Comparison of ENCODE assay signal across 8 cellular contexts in the genomic region with DNA sequence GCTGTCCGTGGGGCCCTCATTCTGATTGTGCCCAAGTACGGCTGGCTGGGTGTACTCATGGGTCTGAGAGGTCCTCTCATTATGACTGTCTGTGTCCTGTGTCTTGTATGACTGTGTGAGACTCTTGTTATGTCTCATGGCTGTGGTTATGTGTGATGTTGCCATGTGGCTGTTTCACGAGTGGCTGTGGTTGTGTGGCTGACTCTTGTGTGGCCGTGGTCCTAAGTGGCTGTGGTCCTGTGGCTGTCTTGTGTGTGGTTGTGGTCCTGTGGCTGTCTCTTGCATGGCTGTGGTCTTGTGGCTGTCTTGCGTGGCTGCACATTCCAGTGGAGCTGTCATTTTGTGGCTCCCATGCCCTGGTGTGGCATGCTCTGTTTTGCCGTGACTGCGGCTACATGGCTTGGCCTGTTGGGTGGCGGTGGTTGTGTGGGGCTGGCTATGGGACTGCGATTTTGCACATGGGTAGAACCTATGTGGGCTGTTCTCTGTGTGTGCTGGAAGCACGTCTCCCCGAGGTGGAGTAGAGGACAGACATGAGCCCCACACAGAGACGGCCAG. TPM values are rescaled to one million over a fixed set of nuclear protein-coding genes. Genes with fewer than 3 reads are reported as not detected.
DNase-seq lines count a peak whose midpoint lies in the region; ATAC-seq, FAIRE-seq and TF ChIP-seq lines count a peak whose summit lies in the region.

No MANE protein-coding gene starts in this region.

- TF ChIP-seq CTCF in WTC11 (IDR thresholded peaks at IDR 0.05) = no peak

- ATAC-seq in WTC11 = no peak

- DNase-seq in GM19239 (ENCODE audit: insufficient read length, low spot score) = peak; percentile 80
- DNase-seq in WTC11 (ENCODE audit: low spot score) = no peak
- DNase-seq in dermis blood vessel endothelial cell = peak; percentile 44
- peak; percentile 57 to 62 for DNase-seq in stimulated activated CD4-positive, alpha-beta T cell treated with anti-CD3 and anti-CD28 coated beads, Interleukin-15, amount 100 ng/mL, for 48 hours (ENCODE audit: low read depth in 2 of 2)
- DNase-seq in NCI-H510A (lab: John Stamatoyannopoulos, UW) = no peak
- DNase-seq in NCI-H1092 (lab: John Stamatoyannopoulos, UW) = no peak
- no peak for DNase-seq in AG08395 (ENCODE audit: low spot score)
- DNase-seq in cerebellar nuclear complex (lab: John Stamatoyannopoulos, UW) = no peak

- peak overlapping the region; percentile 20; the same call in 1 of the 2 replicates for H3K4me3 Mint-ChIP-seq in WTC11

- H3K36me3 Mint-ChIP-seq in WTC11 = no peaks in the 10 kb centered on the region

- H3K27ac Mint-ChIP-seq in WTC11 = no peak overlapping the region

- no peaks in the 10 kb centered on the region for H3K9me3 Mint-ChIP-seq in WTC11

- POLR2A ChIA-PET in WTC11 (lab: Charles Lee) = interaction anchor here (1.0 kb wide), 1 partner anchor 52 kb away, joined by 4 read pairs; no protein-coding TSS in a partner anchor

- H3K4me1 Mint-ChIP-seq in WTC11 = peaks cover 17% of the 10 kb centered on the region

- peak; percentile 96 for FAIRE-seq in GM19239 (lab: Jason Lieb, UNC)

- CTCF ChIA-PET in WTC11 (lab: Charles Lee) = interaction anchor here (0.9 to 3.9 kb wide), 10 partner anchors 8 to 135 kb away, joined by 3 to 36 read pairs (median 6); no protein-coding TSS in a partner anchor

- H3K27me3 Mint-ChIP-seq in WTC11 (ENCODE audit: low read depth) = peaks cover 69% of the 10 kb centered on the region

TF ChIP-seq in WTC11, 78 proteins besides CTCF, POLR2A, EP300 and RAD21:
- TF ChIP-seq, protein P1, sequence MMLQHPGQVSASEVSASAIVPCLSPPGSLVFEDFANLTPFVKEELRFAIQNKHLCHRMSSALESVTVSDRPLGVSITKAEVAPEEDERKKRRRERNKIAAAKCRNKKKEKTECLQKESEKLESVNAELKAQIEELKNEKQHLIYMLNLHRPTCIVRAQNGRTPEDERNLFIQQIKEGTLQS (CRISPR knock-in tag; conservative IDR thresholded peaks at IDR 0.05) = no peak
- TF ChIP-seq CREB1 (CRISPR knock-in tag; IDR thresholded peaks at IDR 0.05) = 0 out of 2 replicates have a peak, but pooled peaks have one; percentile 22
- no peak for TF ChIP-seq ZNF317 (CRISPR knock-in tag; IDR thresholded peaks at IDR 0.05; ENCODE audit: borderline replicate concordance, low read depth)
- TF ChIP-seq CREM (CRISPR knock-in tag; IDR thresholded peaks at IDR 0.05) = no peak

RNA-seq across cellular contexts. Expression of a gene that starts 2.5 kb away (rescaled TPM):
- total RNA-seq in WTC11 (2021) (0.60 to 1.2 TPM (median 0.66 TPM) in 3 replicates), dermis blood vessel endothelial cell (51.8 and 55.0 TPM in 2 replicates)

RNA-seq across cellular contexts. Expression of a gene that starts 16.4 kb away (rescaled TPM):
- total RNA-seq in WTC11 (2021) (84.0 to 106 TPM (median 86.0 TPM) in 3 replicates), dermis blood vessel endothelial cell (44.7 and 47.0 TPM in 2 replicates)

RNA-seq across cellular contexts. Expression of a gene that starts 18.0 kb away (rescaled TPM):
- total RNA-seq in WTC11 (2021) = 212 to 237 TPM (median 213 TPM) in 3 replicates
- 35.9 and 136 TPM in 2 replicates for total RNA-seq in dermis blood vessel endothelial cell

RNA-seq across cellular contexts. Expression of a gene that starts 50.1 kb away (rescaled TPM):
- total RNA-seq in WTC11 (2021) (53.7 to 56.9 TPM (median 54.6 TPM) in 3 replicates), dermis blood vessel endothelial cell (69.9 and 84.6 TPM in 2 replicates)

RNA-seq across cellular contexts. Expression of a gene that starts 50.1 kb away (rescaled TPM):
- total RNA-seq in WTC11 (2021) = 138 to 154 TPM (median 150 TPM) in 3 replicates
- total RNA-seq in dermis blood vessel endothelial cell = 25.5 and 30.8 TPM in 2 replicates

Comparison
In these comparisons a context has a peak if more than half of its experiments do, and no peak if none do; other contexts are left out.
1. DNase-seq: peak in GM19239 (single experiment), dermis blood vessel endothelial cell (single experiment) and stimulated activated CD4-positive, alpha-beta T cell treated with anti-CD3 and anti-CD28 coated beads, Interleukin-15, amount 100 ng/mL, for 48 hours (2 of 2); none in WTC11 (single experiment), NCI-H510A (single experiment), NCI-H1092 (single experiment), AG08395 (single experiment) and cerebellar nuclear complex (0 of 2).
2. RNA of a gene that starts 2.5 kb away (total RNA-seq): 51.8 to 55.0 TPM in dermis blood vessel endothelial cell; 0.60 to 1.2 TPM in WTC11; every median in the first group is over 10 times any median in the second.